2 cellular contexts compared by ENCODE assay signal in genomic region chr3:48689384-48689783, GRCh38.
TF ChIP-seq lines count a peak whose summit lies in the region.

No MANE protein-coding gene starts in this region.

TF ChIP-seq in GM12891, 5 proteins besides CTCF, POLR2A, EP300 and RAD21:
- no peak for TF ChIP-seq PAX5 (IDR thresholded peaks at IDR 0.05; ENCODE audit: insufficient read depth, low read length, severe bottlenecking)
- peak; percentile 32; the same call in 1 of the 2 replicates for TF ChIP-seq POLR2AphosphoS5 (IDR thresholded peaks at IDR 0.05; ENCODE audit: low read depth, low read length)

TF ChIP-seq in H1, 55 proteins besides CTCF, POLR2A, EP300 and RAD21:
- TF ChIP-seq YY1 (IDR thresholded peaks at IDR 0.05; ENCODE audit: low read depth, low read length) = no peak
- TF ChIP-seq TAF7 (optimal IDR thresholded peaks at IDR 0.05; ENCODE audit: borderline replicate concordance, low read depth, low read length) = no peak
- no peak for TF ChIP-seq JUND (IDR thresholded peaks at IDR 0.05; ENCODE audit: low read length)
- peak; percentile 65 for TF ChIP-seq POLR2AphosphoS5 (IDR thresholded peaks at IDR 0.05; ENCODE audit: low read depth, low read length)
TF ChIP-seq in H1: peak in this region for 1.
